8 cellular contexts compared by ENCODE assay signal in the genomic region with DNA sequence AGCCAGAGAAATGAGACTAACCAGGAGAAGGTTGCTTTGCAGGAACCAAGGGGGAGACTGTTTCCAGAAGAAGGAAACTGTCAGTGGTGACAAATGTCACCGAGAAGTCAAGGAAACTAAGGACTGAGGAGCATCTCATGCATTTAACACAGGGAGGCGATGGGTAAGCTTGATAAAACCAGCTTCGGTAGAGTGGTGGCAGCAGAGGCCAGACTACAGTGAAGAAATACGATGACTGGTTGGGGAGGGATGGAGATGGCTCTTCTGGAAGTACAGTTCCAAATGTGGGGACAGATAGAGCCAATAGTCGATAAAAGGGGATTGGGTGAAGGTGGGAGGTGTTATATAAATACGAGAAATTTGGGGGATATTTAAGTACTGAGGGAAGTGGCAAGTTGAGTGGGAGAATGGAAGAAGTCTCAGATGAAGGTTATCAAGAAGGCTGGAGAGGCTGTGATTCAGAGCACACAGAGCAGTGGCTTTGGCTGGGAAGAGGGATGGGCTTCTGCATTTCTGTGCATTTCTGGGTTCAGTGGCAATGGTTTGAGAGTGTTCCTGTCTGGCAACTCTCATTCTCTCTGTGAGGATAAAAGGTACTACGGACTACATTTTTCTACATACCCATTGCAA. TPM values are rescaled to one million over a fixed set of nuclear protein-coding genes. Genes with fewer than 3 reads are reported as not detected.
DNase-seq lines count a peak whose midpoint lies in the region; ATAC-seq and TF ChIP-seq lines count a peak whose summit lies in the region.

No MANE protein-coding gene starts in this region.

- no peaks in the 10 kb centered on the region for H3K27me3 ChIP-seq in thoracic aorta (replicated peaks; ENCODE audit: insufficient read depth)

- H3K9me3 ChIP-seq in thoracic aorta = no peaks in the 10 kb centered on the region

- no peaks in the 10 kb centered on the region for H3K4me1 ChIP-seq in thoracic aorta (ENCODE audit: control insufficient read depth in 1 of 2, low read depth in 2 of 2)

- peak; percentile 14 for TF ChIP-seq CTCF in HFF-Myc (IDR thresholded peaks at IDR 0.05; ENCODE audit: low read depth, low read length, missing control alignments)
- TF ChIP-seq CTCF in thoracic aorta (IDR thresholded peaks at IDR 0.05) = peak; percentile 33

- H3K27ac ChIP-seq in thoracic aorta = no peak overlapping the region

- no peak for ATAC-seq in thoracic aorta (ENCODE audit: insufficient number of reproducible peaks, low FRiP score, low read depth)

- H3K4me3 ChIP-seq in HFF-Myc (replicated peaks; ENCODE audit: low read depth, low read length) (no peak overlapping the region), thoracic aorta (no peak overlapping the region)

- H3K36me3 ChIP-seq in thoracic aorta = no peaks in the 10 kb centered on the region

- peak; percentile 13 for DNase-seq in activated naive CD4-positive, alpha-beta T cell treated with Interleukin-2 at 50 U/mL for 16 hours
- no peak for DNase-seq in activated naive CD4-positive, alpha-beta T cell (lab: John Stamatoyannopoulos, UW)
- DNase-seq in HFF-Myc (ENCODE audit: extremely low read depth, low read depth) (no peak), NCI-H526 treated with DMSO at 0.1 percent for 48 hours (lab: John Stamatoyannopoulos, UW) (peak; percentile 85), amygdala (lab: John Stamatoyannopoulos, UW) (peak in 42 of 56 donors; percentile 10 to 78 (median 34)), iPS-NIHi7 (ENCODE audit: extremely low spot score) (peak; percentile 75), thoracic aorta (ENCODE audit: low spot score) (no peak), NK-92 (lab: John Stamatoyannopoulos, UW; ENCODE audit: unreplicated experiment) (no peak)

RNA-seq across cellular contexts. Expression of gene SC5D, which starts 29.2 kb away (rescaled TPM):
- total RNA-seq in thoracic aorta = 10 to 100 TPM; 14.9 to 28.5 TPM

Comparison
In these comparisons a context has a peak if more than half of its experiments do, and no peak if none do; other contexts are left out.
1. DNase-seq: peak in activated naive CD4-positive, alpha-beta T cell treated with Interleukin-2 at 50 U/mL for 16 hours (single experiment), NCI-H526 treated with DMSO at 0.1 percent for 48 hours (single experiment), amygdala (42 of 56) and iPS-NIHi7 (single experiment); none in activated naive CD4-positive, alpha-beta T cell (0 of 4), HFF-Myc (single experiment), thoracic aorta (single experiment) and NK-92 (single experiment).